8 cellular contexts compared by ENCODE assay signal in genomic region chr1:161177936-161178244, GRCh38. TPM values are rescaled to one million over a fixed set of nuclear protein-coding genes. Genes with fewer than 3 reads are reported as not detected.
DNase-seq lines count a peak whose midpoint lies in the region; ATAC-seq and TF ChIP-seq lines count a peak whose summit lies in the region.

No MANE protein-coding gene starts in this region.

- H3K27me3 Mint-ChIP-seq in Caco-2 (ENCODE audit: insufficient read depth, unreplicated experiment): no peaks in the 10 kb centered on the region
- H3K27me3 Mint-ChIP-seq in endothelial cell (ENCODE audit: unreplicated experiment): peaks cover 14% of the 10 kb centered on the region
- no peaks in the 10 kb centered on the region for H3K27me3 Mint-ChIP-seq in osteocyte (ENCODE audit: unreplicated experiment)

- H3F3A ChIP-seq in PC-3 (ENCODE audit: low read length, unreplicated experiment): no peaks in the 10 kb centered on the region

- POLR2A ChIA-PET in Caco-2 (lab: Charles Lee) (interaction anchor here (2.4 kb wide), 1 partner anchor 12 kb away, joined by 25 read pairs; the partner anchor contains the start of gene PPOX), PC-3 (lab: Charles Lee; ENCODE audit: unreplicated experiment) (no interaction called here)

- ATAC-seq in PC-3: no peak
- ATAC-seq in HG03378 (IDR thresholded peaks at IDR 0.05; ENCODE audit: unreplicated experiment): no peak

- peak overlapping the region; percentile 91 for H3K4me3 ChIP-seq in Caco-2 (ENCODE audit: low read depth, low read length)
- peak overlapping the region; percentile 87 for H3K4me3 ChIP-seq in PC-3 (ENCODE audit: low read length)

- peaks cover 26% of the 10 kb centered on the region for H3K36me3 Mint-ChIP-seq in Caco-2 (ENCODE audit: insufficient read depth, unreplicated experiment)
- H3K36me3 Mint-ChIP-seq in endothelial cell (ENCODE audit: low read depth, unreplicated experiment): peaks cover 31% of the 10 kb centered on the region
- peaks cover 17% of the 10 kb centered on the region for H3K36me3 Mint-ChIP-seq in osteocyte (ENCODE audit: unreplicated experiment)

- H3K36me3 ChIP-seq in Caco-2 (ENCODE audit: control insufficient read depth, insufficient read depth, low read length) (peaks cover 4% of the 10 kb centered on the region; the same call in 1 of the 2 replicates), PC-3 (ENCODE audit: low read depth, low read length) (peaks cover 22% of the 10 kb centered on the region; the same call in 1 of the 2 replicates)

- peaks cover 17% of the 10 kb centered on the region for H3K4me1 Mint-ChIP-seq in Caco-2 (ENCODE audit: low read depth, unreplicated experiment)
- peaks cover 25% of the 10 kb centered on the region for H3K4me1 Mint-ChIP-seq in endothelial cell (ENCODE audit: unreplicated experiment)
- H3K4me1 Mint-ChIP-seq in osteocyte (ENCODE audit: unreplicated experiment): peaks cover 41% of the 10 kb centered on the region

- peak overlapping the region; percentile 96 for H3K27ac Mint-ChIP-seq in Caco-2 (ENCODE audit: unreplicated experiment)
- peak overlapping the region; percentile 50 for H3K27ac Mint-ChIP-seq in endothelial cell (ENCODE audit: unreplicated experiment)
- peak overlapping the region; percentile 97 for H3K27ac Mint-ChIP-seq in osteocyte (ENCODE audit: unreplicated experiment)

- no peak for DNase-seq in Caco-2
- DNase-seq in PC-3: no peak
- DNase-seq in endothelial cell (ENCODE audit: low spot score): no peak
- DNase-seq in osteocyte (ENCODE audit: extremely low spot score, unreplicated experiment): no peak
- no peak for DNase-seq in midbrain (lab: John Stamatoyannopoulos, UW)
- no peak for DNase-seq in NCI-H2227 (lab: John Stamatoyannopoulos, UW; ENCODE audit: unreplicated experiment)
- DNase-seq in activated effector memory CD4-positive, alpha-beta T cell treated with Interleukin-2 at 50 U/mL for 16 hours: no peak

- H2AFZ ChIP-seq in PC-3 (ENCODE audit: low read length): peak overlapping the region; percentile 89

- peaks cover 19% of the 10 kb centered on the region for H3K79me2 ChIP-seq in PC-3 (ENCODE audit: low read length)

- peaks cover 4% of the 10 kb centered on the region for H3K4me1 ChIP-seq in Caco-2
- H3K4me1 ChIP-seq in PC-3 (ENCODE audit: insufficient read depth, low read length): peaks cover 31% of the 10 kb centered on the region

- BruUV-seq in Caco-2 (replicated peaks; lab: Mats Ljungman, UMichigan) (TSS peak; percentile 98), PC-3 (replicated peaks; lab: Mats Ljungman, UMichigan) (no TSS peak)

- TF ChIP-seq CTCF in Caco-2 (IDR thresholded peaks at IDR 0.05; ENCODE audit: insufficient read depth in 1 of 2, low read depth in 1 of 2, low read length in 1 of 2, severe bottlenecking in 1 of 2, unreplicated experiment in 1 of 2): no peak
- no peak for TF ChIP-seq CTCF in PC-3 (conservative IDR thresholded peaks at IDR 0.05; ENCODE audit: low read depth, low read length)
- no peak for TF ChIP-seq CTCF in endothelial cell (IDR thresholded peaks at IDR 0.05; ENCODE audit: unreplicated experiment)
- TF ChIP-seq CTCF in osteocyte (IDR thresholded peaks at IDR 0.05): no peak

- H3K27ac ChIP-seq in PC-3 (ENCODE audit: low read length): peak overlapping the region; percentile 27

- H3K9me3 ChIP-seq in Caco-2: no peaks in the 10 kb centered on the region
- H3K9me3 ChIP-seq in PC-3 (ENCODE audit: low read length): no peaks in the 10 kb centered on the region

- H3K27me3 ChIP-seq in Caco-2 (replicated peaks; ENCODE audit: control insufficient read depth, insufficient read depth, low read length) (no peaks in the 10 kb centered on the region), PC-3 (ENCODE audit: low read length) (no peaks in the 10 kb centered on the region)

- no peaks in the 10 kb centered on the region for H4K20me1 ChIP-seq in PC-3 (ENCODE audit: low read length)

- H3K9ac ChIP-seq in PC-3 (ENCODE audit: low read length): peak overlapping the region; percentile 80

- H3K4me2 ChIP-seq in PC-3 (ENCODE audit: low read length): peak overlapping the region; percentile 94

- intact Hi-C loops in Caco-2 (cut with micrococcal nuclease; ENCODE audit: unreplicated experiment): loop anchor here (5.0 kb wide), 1 partner anchor 61 kb away; the partner anchor contains the start of genes NIT1 and PFDN2
- intact Hi-C loops in PC-3 (cut with micrococcal nuclease): no loop called here

- H3K9me2 ChIP-seq in PC-3 (replicated peaks; ENCODE audit: low read length): no peaks in the 10 kb centered on the region

- CTCF ChIA-PET in Caco-2 (lab: Charles Lee): no interaction called here
- CTCF ChIA-PET in PC-3 (lab: Charles Lee): no interaction called here

- H3K4me3 Mint-ChIP-seq in Caco-2 (ENCODE audit: unreplicated experiment) (peak overlapping the region; percentile 85), endothelial cell (ENCODE audit: unreplicated experiment) (peak overlapping the region; percentile 99), osteocyte (ENCODE audit: unreplicated experiment) (peak overlapping the region; percentile 100)

- no peaks in the 10 kb centered on the region for H3K9me3 Mint-ChIP-seq in Caco-2 (ENCODE audit: unreplicated experiment)
- H3K9me3 Mint-ChIP-seq in endothelial cell (ENCODE audit: unreplicated experiment): no peaks in the 10 kb centered on the region
- H3K9me3 Mint-ChIP-seq in osteocyte (ENCODE audit: unreplicated experiment): no peaks in the 10 kb centered on the region

RNA-seq across cellular contexts. Expression of gene B4GALT3, which starts 0.6 kb away (rescaled TPM):
- total RNA-seq in Caco-2 (2022) (39.6 and 48.1 TPM in 2 replicates), PC-3 (2014; rRNA removed) (76.9 and 85.4 TPM in 2 replicates), endothelial cell (ENCODE audit: unreplicated experiment) (44.0 TPM), osteocyte (21.7 and 24.3 TPM in 2 replicates)

RNA-seq across cellular contexts. Expression of gene PPOX, which starts 11.7 kb away (rescaled TPM):
- total RNA-seq in Caco-2 (2022): 25.0 and 25.4 TPM in 2 replicates
- 21.8 and 22.9 TPM in 2 replicates for total RNA-seq in PC-3 (2014; rRNA removed)
- total RNA-seq in endothelial cell (ENCODE audit: unreplicated experiment): 39.0 TPM
- 37.1 and 37.9 TPM in 2 replicates for total RNA-seq in osteocyte

RNA-seq across cellular contexts. Expression of gene USP21, which starts 18.6 kb away (rescaled TPM):
- total RNA-seq in Caco-2 (2022) (38.2 and 39.8 TPM in 2 replicates), PC-3 (2014; rRNA removed) (20.6 and 24.4 TPM in 2 replicates), endothelial cell (ENCODE audit: unreplicated experiment) (22.2 TPM), osteocyte (25.5 and 27.5 TPM in 2 replicates)

RNA-seq across cellular contexts. Expression of gene ADAMTS4, which starts 21.0 kb away (rescaled TPM):
- total RNA-seq in Caco-2 (2022): 0.23 and 0.32 TPM in 2 replicates
- 0.52 TPM in 1 of 2 replicates, not detected in the other for total RNA-seq in PC-3 (2014; rRNA removed)
- 56.8 TPM for total RNA-seq in endothelial cell (ENCODE audit: unreplicated experiment)
- 1.2 TPM in 2 replicates for total RNA-seq in osteocyte

RNA-seq across cellular contexts. Expression of gene UFC1, which starts 24.1 kb away (rescaled TPM):
- 98.2 and 105 TPM in 2 replicates for total RNA-seq in Caco-2 (2022)
- 84.6 and 113 TPM in 2 replicates for total RNA-seq in PC-3 (2014; rRNA removed)
- total RNA-seq in endothelial cell (ENCODE audit: unreplicated experiment): 124 TPM
- total RNA-seq in osteocyte: 98.2 and 100 TPM in 2 replicates
